Comparison of ENCODE assay signal across 10 cellular contexts in genomic region chr1:29260531-29260930, GRCh38. TPM values are rescaled to one million over a fixed set of nuclear protein-coding genes. Genes with fewer than 3 reads are reported as not detected.
DNase-seq lines count a peak whose midpoint lies in the region; ATAC-seq and TF ChIP-seq lines count a peak whose summit lies in the region.
"Had no signal": no experiment of that assay in that cellular context is flagged by ENCODE, and none has a peak within 500 bp of the region (broad histone marks: within the 10 kb centered on the region; RNA-seq: fewer than 3 reads in every experiment).

No MANE protein-coding gene starts in this region.

- no peak for TF ChIP-seq CTCF in CD14-positive monocyte (IDR thresholded peaks at IDR 0.05)
- TF ChIP-seq CTCF in IMR-90 (conservative IDR thresholded peaks at IDR 0.05; ENCODE audit: low read depth, low read length): no peak
- no peak for TF ChIP-seq CTCF in fibroblast of lung (conservative IDR thresholded peaks at IDR 0.05 in 1 of 2, IDR thresholded peaks at IDR 0.05 in 1 of 2; ENCODE audit: low read depth in 1 of 2, low read length in 2 of 2)
- no peak for TF ChIP-seq CTCF in nephron progenitor cell (IDR thresholded peaks at IDR 0.05)

- intact Hi-C loops in CD14-positive monocyte (cut with micrococcal nuclease) (no loop called here), IMR-90 (cut with micrococcal nuclease) (no loop called here)

- peak overlapping the region; percentile 35; the same call in 1 of the 2 replicates for H2AK5ac ChIP-seq in IMR-90 (ENCODE audit: low read depth, low read length)

- TF ChIP-seq RAD21 in IMR-90 (IDR thresholded peaks at IDR 0.05; ENCODE audit: low read length): no peak

- H3K23ac ChIP-seq in IMR-90 (ENCODE audit: low read depth, low read length): no peak overlapping the region

- CTCF ChIA-PET in IMR-90 (lab: Yijun Ruan, JAX): interaction anchor here (0.8 kb wide), 1 partner anchor 443 kb away, joined by 3 read pairs; no protein-coding TSS in a partner anchor

- H3K9me3 Mint-ChIP-seq in CD14-positive monocyte (peaks cover 0 to 7% (median 2%) of the 10 kb centered on the region in 7 donors), nephron progenitor cell (peaks cover 21% of the 10 kb centered on the region)

- H3K27ac Mint-ChIP-seq in CD14-positive monocyte: no peak overlapping the region
- no peak overlapping the region for H3K27ac Mint-ChIP-seq in nephron progenitor cell

- H3K36me3 ChIP-seq in IMR-90 (ENCODE audit: control insufficient read depth, insufficient read depth, low read length) (no peaks in the 10 kb centered on the region), fibroblast of lung (ENCODE audit: control insufficient read depth, insufficient read depth, low read length) (no peaks in the 10 kb centered on the region)
- H3K36me3 ChIP-seq: Peyer's patch had no signal

- H2AK9ac ChIP-seq in IMR-90 (replicated peaks; ENCODE audit: low read depth, low read length, poor library complexity): peak overlapping the region; percentile 75

- in situ Hi-C loops in IMR-90 (cut with MboI; ENCODE audit: low sequenced_read_pairs): no loop called here

- H3K4me2 ChIP-seq in IMR-90 (ENCODE audit: low read depth, low read length) (peak overlapping the region; percentile 3; the same call in 1 of the 2 replicates), fibroblast of lung (ENCODE audit: extremely low read depth, insufficient read depth, low read length) (peak overlapping the region; percentile 64)

- no peak overlapping the region for H2BK5ac ChIP-seq in IMR-90 (ENCODE audit: low read depth, low read length, poor library complexity, severe bottlenecking)

- H2BK15ac ChIP-seq in IMR-90 (ENCODE audit: low read depth, low read length): no peak overlapping the region

- no peak for TF ChIP-seq POLR2A in IMR-90 (IDR thresholded peaks at IDR 0.05; ENCODE audit: low read depth, low read length)

- H3K4me1 ChIP-seq in IMR-90 (ENCODE audit: control insufficient read depth, insufficient read depth, low read length) (peaks cover 8% of the 10 kb centered on the region; the same call in 1 of the 2 replicates), fibroblast of lung (ENCODE audit: control insufficient read depth, extremely low read depth, insufficient read depth, low read length) (peaks cover 2% of the 10 kb centered on the region)

- no peak overlapping the region for H2BK20ac ChIP-seq in IMR-90 (ENCODE audit: low read depth, low read length)

- H3K4me3 Mint-ChIP-seq in CD14-positive monocyte (peak overlapping the region; percentile 9 to 91), nephron progenitor cell (peak overlapping the region; percentile 84)

- H2AFZ ChIP-seq in IMR-90 (replicated peaks; ENCODE audit: low read length, poor library complexity) (peak overlapping the region; percentile 78), fibroblast of lung (ENCODE audit: low read length) (no peak overlapping the region)

- H4K91ac ChIP-seq in IMR-90 (ENCODE audit: insufficient read depth, low read depth, low read length): no peak overlapping the region

- H3K9me3 ChIP-seq in IMR-90 (ENCODE audit: control insufficient read depth, insufficient read depth, low read length) (no peaks in the 10 kb centered on the region), fibroblast of lung (ENCODE audit: control insufficient read depth, insufficient read depth, low read depth, low read length) (no peaks in the 10 kb centered on the region)
- H3K9me3 ChIP-seq: Peyer's patch had no signal

- no peaks in the 10 kb centered on the region for H3K79me2 ChIP-seq in fibroblast of lung (ENCODE audit: control insufficient read depth, insufficient read depth, low read length)

- H3K79me1 ChIP-seq in IMR-90 (ENCODE audit: low read depth in 1 of 2, low read length in 2 of 2): no peaks in the 10 kb centered on the region; a peak in 1 of 4 replicates

- H3K4ac ChIP-seq in IMR-90 (ENCODE audit: low read depth, low read length): no peak overlapping the region; the same call in 1 of the 2 replicates

- H3K9me1 ChIP-seq in IMR-90 (ENCODE audit: insufficient read depth, low read length): 0 out of 2 replicates have a peak, but pooled peaks cover 8% of the 10 kb centered on the region

- H4K8ac ChIP-seq in IMR-90 (ENCODE audit: low read depth in 2 of 2, low read length in 2 of 2): no peak overlapping the region

- peaks cover 42 to 67% (median 59%) of the 10 kb centered on the region in 3 donors for H3K27me3 Mint-ChIP-seq in CD14-positive monocyte (ENCODE audit: low read depth in 3 of 3)
- H3K27me3 Mint-ChIP-seq in nephron progenitor cell (ENCODE audit: low read depth, poor library complexity): peaks cover 9% of the 10 kb centered on the region

- POLR2A ChIA-PET in IMR-90 (lab: Charles Lee; ENCODE audit: unreplicated experiment): interaction anchor here (1.3 kb wide), 1 partner anchor 20 kb away, joined by 3 read pairs; no protein-coding TSS in a partner anchor

- H3K4me3 ChIP-seq in IMR-90 (ENCODE audit: insufficient read depth, low read depth, low read length): no peak overlapping the region; the same call in 1 of the 2 replicates
- H3K4me3 ChIP-seq in fibroblast of lung (replicated peaks in 1 of 4; ENCODE audit: control extremely low read depth in 1 of 4, insufficient read depth in 1 of 4, low read depth in 3 of 4, low read length in 4 of 4): peak overlapping the region in 2 of 4 experiments; percentile 58 to 67

- ATAC-seq in IMR-90 (ENCODE audit: low read depth): no peak
- no peak for ATAC-seq in GM21786 (IDR thresholded peaks at IDR 0.05; ENCODE audit: unreplicated experiment)

- H4K20me1 ChIP-seq in IMR-90 (ENCODE audit: insufficient read depth, low read length): no peaks in the 10 kb centered on the region; the same call in none of the 2 replicates
- no peaks in the 10 kb centered on the region for H4K20me1 ChIP-seq in fibroblast of lung (ENCODE audit: control insufficient read depth, extremely low read depth, insufficient read depth, low read length)

- no peaks in the 10 kb centered on the region for H3K27me3 ChIP-seq in IMR-90 (ENCODE audit: control insufficient read depth, insufficient read depth, low read length)
- peaks cover 2% of the 10 kb centered on the region for H3K27me3 ChIP-seq in fibroblast of lung (ENCODE audit: control insufficient read depth, insufficient read depth, low read length)
- H3K27me3 ChIP-seq: Peyer's patch had no signal

- H3K4me1 Mint-ChIP-seq in CD14-positive monocyte (peaks cover 9% of the 10 kb centered on the region), nephron progenitor cell (peaks cover 43% of the 10 kb centered on the region)

- H2BK120ac ChIP-seq in IMR-90 (ENCODE audit: low read depth, low read length): no peak overlapping the region

- H3K56ac ChIP-seq in IMR-90 (ENCODE audit: extremely low read depth, insufficient read depth, low read length): no peak overlapping the region

- 56% methylated on average over 17 of the region's 29 CpGs; no CpG with 5 or more reads in 1 of the 2 experiments for WGBS in IMR-90 (ENCODE audit: extremely low coverage in 2 of 2, insufficient read length in 1 of 2), 2 experiments

- no peak overlapping the region for H3K14ac ChIP-seq in IMR-90 (replicated peaks; ENCODE audit: low read depth, low read length)

- H3K27ac ChIP-seq in IMR-90 (ENCODE audit: insufficient read depth, low read length): no peak overlapping the region
- no peak overlapping the region for H3K27ac ChIP-seq in fibroblast of lung (ENCODE audit: insufficient read depth, low read length)
- H3K27ac ChIP-seq: Peyer's patch had no signal

- DNase-seq in CD14-positive monocyte (ENCODE audit: low spot score) (peak; percentile 27), IMR-90 (no peak), fibroblast of lung (ENCODE audit: low read depth in 2 of 2) (no peak), nephron progenitor cell (no peak), NCI-H2171 treated with DMSO at 0.1 percent for 48 hours (lab: John Stamatoyannopoulos, UW) (no peak)
- no peak for DNase-seq in stimulated activated CD4-positive, alpha-beta T cell treated with anti-CD3 and anti-CD28 coated beads, Interleukin-1b, Interleukin-23, amount 100 ng/mL, for 48 hours
- DNase-seq: Kasumi-1, NCI-H2171 had no signal

- H4K5ac ChIP-seq in IMR-90 (ENCODE audit: low read depth, low read length): no peak overlapping the region

- no peak overlapping the region for H3K9ac ChIP-seq in IMR-90 (ENCODE audit: low read depth, low read length)
- H3K9ac ChIP-seq in fibroblast of lung (ENCODE audit: insufficient read depth, low read length): no peak overlapping the region

- no TSS peak for BruUV-seq in IMR-90 (replicated peaks; lab: Mats Ljungman, UMichigan)

- no peak overlapping the region for H3K18ac ChIP-seq in IMR-90 (ENCODE audit: low read depth, low read length)

- dilution Hi-C loops in IMR-90 (cut with HindIII; ENCODE audit: low sequenced_read_pairs, unreplicated experiment): no loop called here

- peaks cover 3% of the 10 kb centered on the region in 2 donors for H3K36me3 Mint-ChIP-seq in CD14-positive monocyte
- H3K36me3 Mint-ChIP-seq in nephron progenitor cell (ENCODE audit: low read depth): peaks cover 37% of the 10 kb centered on the region

TF ChIP-seq in IMR-90, 13 proteins besides CTCF, POLR2A, EP300 and RAD21 (continues in another document):
- TF ChIP-seq CEBPB (IDR thresholded peaks at IDR 0.05; ENCODE audit: low read depth, low read length): no peak
- no peak for TF ChIP-seq SMC3 (IDR thresholded peaks at IDR 0.05; ENCODE audit: low read depth, low read length)

RNA-seq across cellular contexts. Expression of gene PTPRU, which starts 24.2 kb away (rescaled TPM):
- under 1 TPM in 1 of 2 donors, not detected in 1; 0.42 TPM for polyA plus RNA-seq in CD14-positive monocyte
- 5.0 and 7.0 TPM in 2 replicates for total RNA-seq in IMR-90 (2012; rRNA removed)
- 10.7 and 10.8 TPM in 2 replicates for polyA plus RNA-seq in IMR-90 (2012; rRNA removed)
- polyA plus RNA-seq in IMR-90 (2012; cell fraction: cytosol; rRNA removed): 12.3 and 16.6 TPM in 2 replicates
- polyA plus RNA-seq in IMR-90 (2012; cell fraction: nucleus; rRNA removed; ENCODE audit: low replicate concordance): 18.5 and 56.4 TPM in 2 replicates
- 25.8 and 27.0 TPM in 2 replicates for total RNA-seq in fibroblast of lung
- polyA plus RNA-seq in fibroblast of lung: 0.58 and 1.4 TPM in 2 replicates
- 1.5 and 3.1 TPM in 2 replicates for polyA plus RNA-seq in fibroblast of lung (2012)
- polyA minus RNA-seq in fibroblast of lung (ENCODE audit: low replicate concordance): 2.6 and 17.7 TPM in 2 replicates

RNA-seq across cellular contexts. Expression of gene MECR, which starts 29.8 kb away (rescaled TPM):
- 1 to 10 TPM; 6.3 to 7.5 TPM for polyA plus RNA-seq in CD14-positive monocyte
- total RNA-seq in IMR-90 (2012; rRNA removed): 19.2 and 20.3 TPM in 2 replicates
- 24.8 and 38.1 TPM in 2 replicates for polyA plus RNA-seq in IMR-90 (2012; rRNA removed)
- polyA plus RNA-seq in IMR-90 (2012; cell fraction: cytosol; rRNA removed): 15.9 and 19.6 TPM in 2 replicates
- 25.0 and 29.9 TPM in 2 replicates for polyA plus RNA-seq in IMR-90 (2012; cell fraction: nucleus; rRNA removed; ENCODE audit: low replicate concordance)
- 16.9 and 17.5 TPM in 2 replicates for total RNA-seq in fibroblast of lung
- polyA plus RNA-seq in fibroblast of lung: 19.8 and 21.0 TPM in 2 replicates
- polyA plus RNA-seq in fibroblast of lung (2012): 30.5 and 31.6 TPM in 2 replicates
- polyA minus RNA-seq in fibroblast of lung (ENCODE audit: low replicate concordance): 25.3 and 62.5 TPM in 2 replicates
